10 cellular contexts compared by ENCODE assay signal in the genomic region with DNA sequence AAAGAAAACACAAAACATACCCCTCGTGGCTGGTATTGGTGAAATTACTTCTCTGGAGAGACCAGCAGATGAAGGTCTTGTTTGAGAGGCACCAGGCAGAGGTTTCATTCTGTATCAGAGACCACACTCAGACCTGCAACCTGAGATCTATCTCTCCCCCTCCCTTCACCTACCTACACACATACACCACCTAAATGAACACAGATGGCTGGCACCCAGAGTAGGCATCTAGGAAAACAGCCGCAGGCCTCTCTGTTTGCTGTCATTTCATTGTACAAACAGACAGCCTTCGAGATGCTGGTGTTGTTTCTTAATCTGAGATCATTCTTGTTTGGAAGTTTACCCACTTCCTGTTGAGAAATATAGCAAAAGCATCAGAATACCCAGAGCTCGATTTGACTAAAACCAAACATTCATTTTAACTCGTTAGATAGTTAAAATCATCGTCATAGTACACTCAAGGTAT.
DNase-seq lines count a peak whose midpoint lies in the region; ATAC-seq and TF ChIP-seq lines count a peak whose summit lies in the region.
"Had no signal": no experiment of that assay in that cellular context is flagged by ENCODE, and none has a peak within 500 bp of the region (broad histone marks: within the 10 kb centered on the region; RNA-seq: fewer than 3 reads in every experiment).

No MANE protein-coding gene starts in this region.

- H3K36me3 Mint-ChIP-seq in natural killer cell treated with Interleukin-12 subunit alpha and Interleukin-12 subunit beta and Interleukin-15 and Interleukin-18, amount 100 ng/mL, for 72 hours: no peaks in the 10 kb centered on the region
- no peaks in the 10 kb centered on the region for H3K36me3 Mint-ChIP-seq in natural killer cell

- H3K4me1 Mint-ChIP-seq in natural killer cell treated with Interleukin-12 subunit alpha and Interleukin-12 subunit beta and Interleukin-15 and Interleukin-18, amount 100 ng/mL, for 72 hours (ENCODE audit: low read depth in 2 of 2): peaks cover 4 to 10% of the 10 kb centered on the region in 2 donors
- peaks cover 5% of the 10 kb centered on the region in 2 donors for H3K4me1 Mint-ChIP-seq in natural killer cell
- H3K4me1 Mint-ChIP-seq in stimulated activated naive CD8-positive, alpha-beta T cell treated with anti-CD3 and anti-CD28 coated beads, Interleukin-15, amount 100 ng/mL, for 72 hours: peaks cover 7% of the 10 kb centered on the region

- peak overlapping the region; percentile 80 to 96 for H3K27ac Mint-ChIP-seq in natural killer cell treated with Interleukin-12 subunit alpha and Interleukin-12 subunit beta and Interleukin-15 and Interleukin-18, amount 100 ng/mL, for 72 hours
- no peak overlapping the region for H3K27ac Mint-ChIP-seq in natural killer cell
- H3K27ac Mint-ChIP-seq in stimulated activated naive CD8-positive, alpha-beta T cell treated with anti-CD3 and anti-CD28 coated beads, Interleukin-15, amount 100 ng/mL, for 72 hours: peak overlapping the region in 1 of 2 donors; percentile 59

- H3K4me3 Mint-ChIP-seq in natural killer cell treated with Interleukin-12 subunit alpha and Interleukin-12 subunit beta and Interleukin-15 and Interleukin-18, amount 100 ng/mL, for 72 hours: peak overlapping the region; percentile 85
- no peak overlapping the region for H3K4me3 Mint-ChIP-seq in natural killer cell
- peak overlapping the region in 1 of 2 donors; percentile 39 for H3K4me3 Mint-ChIP-seq in stimulated activated naive CD8-positive, alpha-beta T cell treated with anti-CD3 and anti-CD28 coated beads, Interleukin-15, amount 100 ng/mL, for 72 hours

- intact Hi-C loops in natural killer cell (cut with micrococcal nuclease): no loop called here

- no peak for TF ChIP-seq CTCF in natural killer cell (IDR thresholded peaks at IDR 0.05)

- peaks cover 14 to 16% of the 10 kb centered on the region in 2 donors for H3K27me3 Mint-ChIP-seq in natural killer cell treated with Interleukin-12 subunit alpha and Interleukin-12 subunit beta and Interleukin-15 and Interleukin-18, amount 100 ng/mL, for 72 hours
- peaks cover 6 to 11% of the 10 kb centered on the region in 2 donors for H3K27me3 Mint-ChIP-seq in natural killer cell (ENCODE audit: low read depth in 2 of 2)
- peaks cover 11% of the 10 kb centered on the region for H3K27me3 Mint-ChIP-seq in stimulated activated naive CD8-positive, alpha-beta T cell treated with anti-CD3 and anti-CD28 coated beads, Interleukin-15, amount 100 ng/mL, for 72 hours

- no peak for DNase-seq in natural killer cell treated with Interleukin-12 subunit alpha and Interleukin-12 subunit beta and Interleukin-15 and Interleukin-18, amount 100 ng/mL, for 72 hours (ENCODE audit: low spot score)
- DNase-seq in natural killer cell: no peak
- DNase-seq in NOMO-1 treated with DMSO at 0.1 percent for 48 hours (lab: John Stamatoyannopoulos, UW; ENCODE audit: unreplicated experiment): peak; percentile 89
- DNase-seq in stimulated activated naive CD8-positive, alpha-beta T cell treated with anti-CD3 and anti-CD28 coated beads, Interleukin-15, amount 100 ng/mL, for 72 hours: peak in 1 of 2 donors; percentile 27
- DNase-seq in SIG-M5 treated with dmso at 0.1 percent for 504 hours (lab: John Stamatoyannopoulos, UW; ENCODE audit: unreplicated experiment): no peak
- DNase-seq in dermis blood vessel endothelial cell: no peak
- no peak for DNase-seq in amniotic stem cell (lab: John Stamatoyannopoulos, UW)
- DNase-seq: effector memory CD4-positive, alpha-beta T cell; lower lobe of right lung had no signal

- peak; percentile 73 to 80 for ATAC-seq in natural killer cell treated with Interleukin-12 subunit alpha and Interleukin-12 subunit beta and Interleukin-15 and Interleukin-18, amount 100 ng/mL, for 72 hours
- ATAC-seq in natural killer cell: no peak
- peak; percentile 83 for ATAC-seq in HG03565 (IDR thresholded peaks at IDR 0.05; ENCODE audit: unreplicated experiment)
- ATAC-seq in stimulated activated naive CD8-positive, alpha-beta T cell treated with anti-CD3 and anti-CD28 coated beads, Interleukin-15, amount 100 ng/mL, for 72 hours: peak; percentile 94
- ATAC-seq: lower lobe of right lung had no signal

- H3K9me3 Mint-ChIP-seq in natural killer cell treated with Interleukin-12 subunit alpha and Interleukin-12 subunit beta and Interleukin-15 and Interleukin-18, amount 100 ng/mL, for 72 hours: no peaks in the 10 kb centered on the region
- peaks cover 0 to 4% of the 10 kb centered on the region in 2 donors for H3K9me3 Mint-ChIP-seq in natural killer cell
- H3K9me3 Mint-ChIP-seq in stimulated activated naive CD8-positive, alpha-beta T cell treated with anti-CD3 and anti-CD28 coated beads, Interleukin-15, amount 100 ng/mL, for 72 hours: no peaks in the 10 kb centered on the region

Comparison
In these comparisons a context has a peak if more than half of its experiments do, and no peak if none do; other contexts are left out.
1. ATAC-seq: peak in natural killer cell treated with Interleukin-12 subunit alpha and Interleukin-12 subunit beta and Interleukin-15 and Interleukin-18, amount 100 ng/mL, for 72 hours (2 of 2), HG03565 (single experiment) and stimulated activated naive CD8-positive, alpha-beta T cell treated with anti-CD3 and anti-CD28 coated beads, Interleukin-15, amount 100 ng/mL, for 72 hours (single experiment); none in natural killer cell (0 of 3).
2. H3K27ac Mint-ChIP-seq: peak in natural killer cell treated with Interleukin-12 subunit alpha and Interleukin-12 subunit beta and Interleukin-15 and Interleukin-18, amount 100 ng/mL, for 72 hours (2 of 2); none in natural killer cell (0 of 2).